Comparison of ENCODE assay signal across 8 cellular contexts in genomic region chr18:25231327-25231691, GRCh38.
DNase-seq lines count a peak whose midpoint lies in the region; ATAC-seq and TF ChIP-seq lines count a peak whose summit lies in the region.

No MANE protein-coding gene starts in this region.

- peaks cover 28% of the 10 kb centered on the region for H3F3A ChIP-seq in GM23248 (ENCODE audit: insufficient read depth)

- no peaks in the 10 kb centered on the region for H3K79me2 ChIP-seq in GM23248 (ENCODE audit: insufficient read depth)

- DNase-seq in GM23248: no peak
- DNase-seq in right atrium auricular region (ENCODE audit: low spot score): peak; percentile 69
- no peak for DNase-seq in activated effector memory CD4-positive, alpha-beta T cell treated with Interleukin-2 at 50 U/mL for 16 hours

- peak overlapping the region; percentile 95 for H3K4me2 ChIP-seq in GM23248 (ENCODE audit: unreplicated experiment)

- in situ Hi-C loops in GM23248 (cut with MboI): no loop called here

- ATAC-seq in GM19324 (IDR thresholded peaks at IDR 0.05; ENCODE audit: low FRiP score, unreplicated experiment) (no peak), GM19395 (IDR thresholded peaks at IDR 0.05; ENCODE audit: unreplicated experiment) (no peak), GM21381 (IDR thresholded peaks at IDR 0.05; ENCODE audit: unreplicated experiment) (no peak)

- H3K9me3 ChIP-seq in GM23248 (ENCODE audit: low read depth): no peaks in the 10 kb centered on the region
- no peaks in the 10 kb centered on the region for H3K9me3 ChIP-seq in right atrium auricular region
- no peaks in the 10 kb centered on the region for H3K9me3 ChIP-seq in skeletal muscle tissue (ENCODE audit: control insufficient read depth in 3 of 3, low read length in 3 of 3)

- 55 to 63% methylated on average over 5 of the region's 5 CpGs for WGBS in GM23248 (ENCODE audit: low coverage in 1 of 2, low lambda C conversion rate in 2 of 2, missing lambda C conversion rate in 2 of 2), 2 experiments

- H3K36me3 ChIP-seq in GM23248 (ENCODE audit: low read depth) (no peaks in the 10 kb centered on the region), right atrium auricular region (peaks cover 8% of the 10 kb centered on the region), skeletal muscle tissue (ENCODE audit: control insufficient read depth in 3 of 3, insufficient read depth in 3 of 3, low read length in 3 of 3) (peaks cover 0 to 10% (median 0%) of the 10 kb centered on the region in 3 donors)

- H3K4me3 ChIP-seq in GM23248: no peak overlapping the region
- no peak overlapping the region for H3K4me3 ChIP-seq in right atrium auricular region
- peak overlapping the region in 2 of 3 donors; percentile 30 to 48 for H3K4me3 ChIP-seq in skeletal muscle tissue (ENCODE audit: low read length in 3 of 3)

- H3K27ac ChIP-seq in GM23248 (peak overlapping the region; percentile 80), angular gyrus (ENCODE audit: low read depth, low read length) (peak overlapping the region; percentile 71), right atrium auricular region (peak overlapping the region; percentile 67 to 84), skeletal muscle tissue (ENCODE audit: low read depth, low read length) (peak overlapping the region; percentile 51)

- H3K4me1 ChIP-seq in GM23248 (ENCODE audit: insufficient read depth) (peaks cover 45% of the 10 kb centered on the region), right atrium auricular region (peaks cover 0 to 76% of the 10 kb centered on the region in 2 donors), skeletal muscle tissue (ENCODE audit: control insufficient read depth in 3 of 3, insufficient read depth in 3 of 3, low read length in 3 of 3) (peaks cover 9 to 25% (median 10%) of the 10 kb centered on the region in 3 donors)

- no peaks in the 10 kb centered on the region for H3K9me2 ChIP-seq in GM23248 (ENCODE audit: insufficient read depth)

- H4K20me1 ChIP-seq in GM23248 (ENCODE audit: insufficient read depth): no peaks in the 10 kb centered on the region

- H3K27me3 ChIP-seq in GM23248 (replicated peaks; ENCODE audit: insufficient read depth) (no peaks in the 10 kb centered on the region), right atrium auricular region (no peaks in the 10 kb centered on the region), skeletal muscle tissue (ENCODE audit: control insufficient read depth in 3 of 3, insufficient read depth in 3 of 3, low read length in 3 of 3) (no peaks in the 10 kb centered on the region)

- H3K9ac ChIP-seq in GM23248 (peak overlapping the region; percentile 23; the same call in 1 of the 2 replicates), skeletal muscle tissue (ENCODE audit: low read depth in 1 of 3, low read length in 3 of 3) (no peak overlapping the region)

- peak overlapping the region; percentile 63 for H2AFZ ChIP-seq in GM23248

- TF ChIP-seq CTCF in right atrium auricular region (IDR thresholded peaks at IDR 0.05): no peak

Comparison
In these comparisons a context has a peak if more than half of its experiments do, and no peak if none do; other contexts are left out.
1. H3K4me3 ChIP-seq: peak in skeletal muscle tissue (2 of 3); none in GM23248 (single experiment) and right atrium auricular region (0 of 2).
2. Peak in every context shown above with its lines, with median percentiles within 50 percentile points of each other: H3K27ac ChIP-seq.